ENCODE assay signal across 8 cellular contexts in genomic region chr2:174603280-174603679, GRCh38. TPM values are rescaled to one million over a fixed set of nuclear protein-coding genes. Genes with fewer than 3 reads are reported as not detected.
DNase-seq lines count a peak whose midpoint lies in the region; ATAC-seq, FAIRE-seq and TF ChIP-seq lines count a peak whose summit lies in the region.

No MANE protein-coding gene starts in this region.

- TF ChIP-seq CTCF in D721Med (IDR thresholded peaks at IDR 0.05; ENCODE audit: insufficient read depth, missing control alignments) (peak; percentile 59), nephron (IDR thresholded peaks at IDR 0.05; ENCODE audit: unreplicated experiment in 3 of 3) (peak; percentile 21 to 40 (median 23))

- peaks cover 66% of the 10 kb centered on the region for H3K36me3 Mint-ChIP-seq in activated CD4-positive, alpha-beta memory T cell treated with anti-CD3 and anti-CD28 coated beads, Interleukin-2, amount 10 ng/mL, durations not matched to agents 7 days and 5 days (ENCODE audit: low read depth)
- peaks cover 11% of the 10 kb centered on the region for H3K36me3 Mint-ChIP-seq in nephron (ENCODE audit: low read depth)

- no peak for FAIRE-seq in D721Med (lab: Jason Lieb, UNC)

- POLR2A ChIA-PET in activated CD4-positive, alpha-beta memory T cell treated with anti-CD3 and anti-CD28 coated beads, Interleukin-2, amount 10 ng/mL, durations not matched to agents 7 days and 5 days (lab: Charles Lee) = interaction anchor here (0.8 to 15.7 kb wide), 9 partner anchors 8 to 80 kb away, joined by 3 to 558 read pairs (median 6); no protein-coding TSS in a partner anchor

- no peak for TF ChIP-seq POLR2A in erythroblast (IDR thresholded peaks at IDR 0.05; ENCODE audit: low read length)

- no peaks in the 10 kb centered on the region for H3K9me3 Mint-ChIP-seq in activated CD4-positive, alpha-beta memory T cell treated with anti-CD3 and anti-CD28 coated beads, Interleukin-2, amount 10 ng/mL, durations not matched to agents 7 days and 5 days
- peaks cover 7% of the 10 kb centered on the region for H3K9me3 Mint-ChIP-seq in nephron

- no peak for DNase-seq in D721Med (ENCODE audit: insufficient read length, low spot score)
- DNase-seq in NCI-H1694 treated with DMSO at 0.1 percent for 48 hours (lab: John Stamatoyannopoulos, UW) = peak; percentile 87
- DNase-seq in activated CD4-positive, alpha-beta memory T cell treated with anti-CD3 and anti-CD28 coated beads, Interleukin-2, amount 10 ng/mL, durations not matched to agents 7 days and 5 days = peak; percentile 64
- DNase-seq in erythroblast (lab: John Stamatoyannopoulos, UW) = peak; percentile 59 to 65
- DNase-seq in ureter (ENCODE audit: low spot score) = no peak

- ATAC-seq in GM21390 (IDR thresholded peaks at IDR 0.05; ENCODE audit: unreplicated experiment) = peak; percentile 38
- no peak for ATAC-seq in HG03521 (IDR thresholded peaks at IDR 0.05; ENCODE audit: unreplicated experiment)

- peaks cover 90% of the 10 kb centered on the region for H3K4me1 Mint-ChIP-seq in activated CD4-positive, alpha-beta memory T cell treated with anti-CD3 and anti-CD28 coated beads, Interleukin-2, amount 10 ng/mL, durations not matched to agents 7 days and 5 days
- peaks cover 19% of the 10 kb centered on the region for H3K4me1 Mint-ChIP-seq in nephron

- no peaks in the 10 kb centered on the region for H3K27me3 Mint-ChIP-seq in activated CD4-positive, alpha-beta memory T cell treated with anti-CD3 and anti-CD28 coated beads, Interleukin-2, amount 10 ng/mL, durations not matched to agents 7 days and 5 days
- H3K27me3 Mint-ChIP-seq in nephron (ENCODE audit: low read depth) = no peaks in the 10 kb centered on the region

- H3K27ac Mint-ChIP-seq in activated CD4-positive, alpha-beta memory T cell treated with anti-CD3 and anti-CD28 coated beads, Interleukin-2, amount 10 ng/mL, durations not matched to agents 7 days and 5 days = peak overlapping the region; percentile 56
- no peak overlapping the region for H3K27ac Mint-ChIP-seq in nephron

- no peak overlapping the region for H3K4me3 Mint-ChIP-seq in activated CD4-positive, alpha-beta memory T cell treated with anti-CD3 and anti-CD28 coated beads, Interleukin-2, amount 10 ng/mL, durations not matched to agents 7 days and 5 days
- H3K4me3 Mint-ChIP-seq in nephron = no peak overlapping the region

- CTCF ChIA-PET in activated CD4-positive, alpha-beta memory T cell treated with anti-CD3 and anti-CD28 coated beads, Interleukin-2, amount 10 ng/mL, durations not matched to agents 7 days and 5 days (lab: Charles Lee) = interaction anchor here (0.7 to 15.3 kb wide), 20 partner anchors 8 to 208 kb away, joined by 3 to 162 read pairs (median 6); partner anchors contain the start of gene SCRN3

RNA-seq across cellular contexts. Expression of gene WIPF1, which starts 5.7 kb away (rescaled TPM):
- total RNA-seq in activated CD4-positive, alpha-beta memory T cell treated with anti-CD3 and anti-CD28 coated beads, Interleukin-2, amount 10 ng/mL, durations not matched to agents 7 days and 5 days = 100 to 1,000 TPM; 574 to 590 TPM
- total RNA-seq in ureter = 35.7 TPM

Comparison
In these comparisons a context has a peak if more than half of its experiments do, and no peak if none do; other contexts are left out.
1. DNase-seq: peak in NCI-H1694 treated with DMSO at 0.1 percent for 48 hours (single experiment), activated CD4-positive, alpha-beta memory T cell treated with anti-CD3 and anti-CD28 coated beads, Interleukin-2, amount 10 ng/mL, durations not matched to agents 7 days and 5 days (single experiment) and erythroblast (2 of 2); none in D721Med (single experiment) and ureter (single experiment).
2. RNA of gene WIPF1, which starts 5.7 kb away (total RNA-seq): 574 to 590 TPM in activated CD4-positive, alpha-beta memory T cell treated with anti-CD3 and anti-CD28 coated beads, Interleukin-2, amount 10 ng/mL, durations not matched to agents 7 days and 5 days; 35.7 TPM in ureter (single experiment); every median in the first group is over 10 times any median in the second.